In genomic region chr2:181394741-181395437, GRCh38 we compare ENCODE assay signal across 12 cellular contexts.
DNase-seq lines count a peak whose midpoint lies in the region; ATAC-seq, FAIRE-seq and TF ChIP-seq lines count a peak whose summit lies in the region.
"Had no signal": no experiment of that assay in that cellular context is flagged by ENCODE, and none has a peak within 500 bp of the region (broad histone marks: within the 10 kb centered on the region; RNA-seq: fewer than 3 reads in every experiment).

No MANE protein-coding gene starts in this region.

- H3K27ac Mint-ChIP-seq in effector memory CD8-positive, alpha-beta T cell = peak overlapping the region; percentile 99
- H3K27ac Mint-ChIP-seq in HFFc6 = no peak overlapping the region

- TF ChIP-seq EP300 in HepG2 (IDR thresholded peaks at IDR 0.05; ENCODE audit: low read depth in 2 of 2, low read length in 2 of 2) = no peak
- no peak for TF ChIP-seq EP300 in HepG2 (CRISPR knock-in tag; IDR thresholded peaks at IDR 0.05; ENCODE audit: borderline replicate concordance)

- ATAC-seq in HepG2 (peak; percentile 48; the same call in 1 of the 3 replicates), right lobe of liver (no peak)
- ATAC-seq in effector memory CD8-positive, alpha-beta T cell (replicated peaks) = peak; percentile 28

- H3K27ac ChIP-seq in HepG2 (ENCODE audit: extremely low read length, insufficient read depth, low read length) (no peak overlapping the region), right lobe of liver (no peak overlapping the region), Peyer's patch (peak overlapping the region; percentile 6 to 29 (median 16))
- H3K27ac ChIP-seq: C4-2B, ovary had no signal

- intact Hi-C loops in HepG2 (cut with micrococcal nuclease; ENCODE audit: unreplicated experiment) (no loop called here), right lobe of liver (cut with DNase I) (no loop called here)

- TF ChIP-seq RAD21 in HepG2 (CRISPR knock-in tag; IDR thresholded peaks at IDR 0.05) = no peak

- H3K4me3 ChIP-seq in HepG2 (replicated peaks in 1 of 3; ENCODE audit: insufficient read depth in 1 of 3, low read depth in 2 of 3, low read length in 3 of 3) (no peak overlapping the region), right lobe of liver (no peak overlapping the region), Peyer's patch (no peak overlapping the region)
- H3K4me3 ChIP-seq: ovary had no signal

- peaks cover 22 to 33% of the 10 kb centered on the region in 2 donors for H3K4me1 Mint-ChIP-seq in effector memory CD8-positive, alpha-beta T cell (ENCODE audit: low read depth in 2 of 2)
- peaks cover 20% of the 10 kb centered on the region for H3K4me1 Mint-ChIP-seq in HFFc6 (ENCODE audit: low read depth)

- CTCF ChIA-PET in HepG2 (lab: Yijun Ruan, JAX; ENCODE audit: low intra/inter-chr PET ratio, low total read pairs) = no interaction called here

- H3K4me2 ChIP-seq in HepG2 (ENCODE audit: low read depth, low read length) = no peak overlapping the region

- no peaks in the 10 kb centered on the region for H3K27me3 Mint-ChIP-seq in effector memory CD8-positive, alpha-beta T cell
- no peaks in the 10 kb centered on the region for H3K27me3 Mint-ChIP-seq in HFFc6 (ENCODE audit: insufficient read depth)

- no peaks in the 10 kb centered on the region for H3K9me3 ChIP-seq in HepG2 (ENCODE audit: low read length)
- no peaks in the 10 kb centered on the region for H3K9me3 ChIP-seq in right lobe of liver
- no peaks in the 10 kb centered on the region for H3K9me3 ChIP-seq in Peyer's patch
- H3K9me3 ChIP-seq: ovary had no signal

- WGBS in HepG2 (ENCODE audit: low lambda C conversion rate) = 14% methylated on average over 4 of the region's 4 CpGs
- 30% methylated on average over 4 of the region's 4 CpGs for WGBS in right lobe of liver (ENCODE audit: insufficient coverage, low coverage, low lambda C conversion rate, missing lambda C conversion rate)

- peak overlapping the region; percentile 87 to 88 for H3K4me3 Mint-ChIP-seq in effector memory CD8-positive, alpha-beta T cell
- H3K4me3 Mint-ChIP-seq in HFFc6 = no peak overlapping the region

- no peak overlapping the region for H3K9ac ChIP-seq in HepG2 (ENCODE audit: insufficient read depth, low read depth, low read length)

- TF ChIP-seq CTCF in HepG2 (CRISPR knock-in tag; IDR thresholded peaks at IDR 0.05) (no peak), right lobe of liver (IDR thresholded peaks at IDR 0.05) (no peak), Peyer's patch (IDR thresholded peaks at IDR 0.05) (no peak), HFFc6 (IDR thresholded peaks at IDR 0.05) (no peak)

- H3K27me3 ChIP-seq in HepG2 (ENCODE audit: control insufficient read depth in 1 of 2, insufficient read depth in 2 of 2, low read length in 2 of 2) = no peaks in the 10 kb centered on the region
- H3K27me3 ChIP-seq in right lobe of liver = no peaks in the 10 kb centered on the region
- H3K27me3 ChIP-seq in Peyer's patch = no peaks in the 10 kb centered on the region
- H3K27me3 ChIP-seq: ovary had no signal

- TF ChIP-seq POLR2A in HepG2 (IDR thresholded peaks at IDR 0.05; ENCODE audit: insufficient read depth in 1 of 2, low read depth in 2 of 2, low read length in 2 of 2) (no peak), right lobe of liver (IDR thresholded peaks at IDR 0.05) (no peak), Peyer's patch (IDR thresholded peaks at IDR 0.05) (no peak)

- H3K4me1 ChIP-seq in HepG2 (ENCODE audit: insufficient read depth, low read length) = no peaks in the 10 kb centered on the region
- H3K4me1 ChIP-seq in right lobe of liver = no peaks in the 10 kb centered on the region
- no peaks in the 10 kb centered on the region for H3K4me1 ChIP-seq in Peyer's patch

- DNase-seq in HepG2 (ENCODE audit: low spot score) = no peak
- DNase-seq in right lobe of liver = no peak
- no peak for DNase-seq in Peyer's patch
- peak in 1 of 3 experiments; percentile 15 for DNase-seq in effector memory CD8-positive, alpha-beta T cell
- DNase-seq in DMS153 (lab: John Stamatoyannopoulos, UW) = no peak
- no peak for DNase-seq in NK-92 treated with Interleukin-12 subunit alpha and Interleukin-12 subunit beta, amount 100 ng/mL, for 24 hours (lab: John Stamatoyannopoulos, UW)
- DNase-seq in DMS 273 treated with DMSO at 0.1 percent for 48 hours (lab: John Stamatoyannopoulos, UW) = no peak
- DNase-seq in HFFc6 = no peak
- DNase-seq: ovary; stimulated activated CD4-positive, alpha-beta T cell treated with anti-CD3 and anti-CD28 coated beads, Interleukin-2, amount 100 ng/mL, for 48 hours; SW 1271 had no signal

- no peak for FAIRE-seq in HepG2 (lab: Jason Lieb, UNC)

- H3K36me3 Mint-ChIP-seq in effector memory CD8-positive, alpha-beta T cell (ENCODE audit: insufficient read depth) = peaks cover 14% of the 10 kb centered on the region
- H3K36me3 Mint-ChIP-seq in HFFc6 (ENCODE audit: low read depth) = no peaks in the 10 kb centered on the region

- H4K20me1 ChIP-seq in HepG2 (ENCODE audit: insufficient read depth, low read length) = no peaks in the 10 kb centered on the region

- in situ Hi-C loops in HepG2 (cut with HindIII; ENCODE audit: extremely low pct_ligation_motif_present, low pct_unique_long_range_greater_than_20kb) = no loop called here

- no peaks in the 10 kb centered on the region for H3K79me2 ChIP-seq in HepG2 (ENCODE audit: insufficient read depth, low read length)

- H2AFZ ChIP-seq in HepG2 (ENCODE audit: low read length) = peak overlapping the region; percentile 8

- peaks cover 0 to 2% of the 10 kb centered on the region in 2 donors for H3K9me3 Mint-ChIP-seq in effector memory CD8-positive, alpha-beta T cell
- H3K9me3 Mint-ChIP-seq in HFFc6 = no peaks in the 10 kb centered on the region

- POLR2A ChIA-PET in HepG2 (lab: Yijun Ruan, JAX) = no interaction called here

- H3K36me3 ChIP-seq in HepG2 (replicated peaks in 1 of 2; ENCODE audit: control insufficient read depth in 1 of 2, insufficient read depth in 2 of 2, low read length in 2 of 2) = no peaks in the 10 kb centered on the region
- no peaks in the 10 kb centered on the region for H3K36me3 ChIP-seq in right lobe of liver
- H3K36me3 ChIP-seq in Peyer's patch = no peaks in the 10 kb centered on the region
- H3K36me3 ChIP-seq: ovary had no signal

- BruUV-seq in HepG2 (replicated peaks; lab: Mats Ljungman, UMichigan) = no TSS peak

TF ChIP-seq in HepG2, 621 proteins besides CTCF, POLR2A, EP300 and RAD21:
- TF ChIP-seq CEBPB (IDR thresholded peaks at IDR 0.05; ENCODE audit: borderline replicate concordance, low read depth, low read length) (peak; percentile 22; the same call in 1 of the 2 replicates), ELF1 (CRISPR knock-in tag; IDR thresholded peaks at IDR 0.05) (no peak)

Comparison
In these comparisons a context has a peak if more than half of its experiments do, and no peak if none do; other contexts are left out.
1. ATAC-seq: peak in HepG2 (single experiment) and effector memory CD8-positive, alpha-beta T cell (single experiment); none in right lobe of liver (0 of 4).
2. H3K27ac ChIP-seq: peak in Peyer's patch (4 of 4); none in HepG2 (single experiment) and right lobe of liver (0 of 3).